8 cellular contexts compared by ENCODE assay signal in genomic region chr14:77023001-77023996, GRCh38. TPM values are rescaled to one million over a fixed set of nuclear protein-coding genes. Genes with fewer than 3 reads are reported as not detected.
A peak's percentile ranks its signal among the peaks of the same experiment; 100 is the strongest.
DNase-seq lines count a peak whose midpoint lies in the region; ATAC-seq and TF ChIP-seq lines count a peak whose summit lies in the region.

No MANE protein-coding gene starts in this region.

- peak overlapping the region; percentile 98 for H3K27ac ChIP-seq in epithelial cell of prostate

- peak overlapping the region; percentile 81 to 89 for H3K27ac Mint-ChIP-seq in natural killer cell

- no peaks in the 10 kb centered on the region for H3K27me3 Mint-ChIP-seq in natural killer cell (ENCODE audit: low read depth in 2 of 2)

- peak; percentile 43 for DNase-seq in stimulated activated naive CD4-positive, alpha-beta T cell treated with Interleukin-2 at 50 U/mL for 16 hours (lab: John Stamatoyannopoulos, UW)
- DNase-seq in stimulated activated naive CD4-positive, alpha-beta T cell (lab: John Stamatoyannopoulos, UW), result no peak
- no peak for DNase-seq in epithelial cell of prostate (ENCODE audit: low read depth, low spot score)
- DNase-seq in natural killer cell, result no peak
- DNase-seq in iPS-NIHi11 (ENCODE audit: low spot score), result no peak

- intact Hi-C loops in natural killer cell (cut with micrococcal nuclease), result no loop called here

- peaks cover 33% of the 10 kb centered on the region in 2 donors for H3K4me1 Mint-ChIP-seq in natural killer cell

- H3K4me3 Mint-ChIP-seq in natural killer cell, result peak overlapping the region; percentile 87

- TF ChIP-seq CTCF in natural killer cell (IDR thresholded peaks at IDR 0.05), result no peak

- H3K9me3 Mint-ChIP-seq in natural killer cell, result no peaks in the 10 kb centered on the region

- ATAC-seq in SK-N-SH treated with all-trans-retinoic acid at 6 μM for 48 hours (peak; percentile 33), natural killer cell (peak in 1 of 3 donors; percentile 4), HG03342 (IDR thresholded peaks at IDR 0.05; ENCODE audit: unreplicated experiment) (no peak), HG03354 (IDR thresholded peaks at IDR 0.05; ENCODE audit: poor library complexity, severe bottlenecking, unreplicated experiment) (no peak)

- no peaks in the 10 kb centered on the region for H3K36me3 Mint-ChIP-seq in natural killer cell

TF ChIP-seq in SK-N-SH treated with all-trans-retinoic acid at 6 μM for 48 hours, 23 proteins besides CTCF, POLR2A, EP300 and RAD21:
- TF ChIP-seq ZNF565 (CRISPR knock-in tag; conservative IDR thresholded peaks at IDR 0.05; ENCODE audit: low read depth), result no peak
- TF ChIP-seq, protein P1, sequence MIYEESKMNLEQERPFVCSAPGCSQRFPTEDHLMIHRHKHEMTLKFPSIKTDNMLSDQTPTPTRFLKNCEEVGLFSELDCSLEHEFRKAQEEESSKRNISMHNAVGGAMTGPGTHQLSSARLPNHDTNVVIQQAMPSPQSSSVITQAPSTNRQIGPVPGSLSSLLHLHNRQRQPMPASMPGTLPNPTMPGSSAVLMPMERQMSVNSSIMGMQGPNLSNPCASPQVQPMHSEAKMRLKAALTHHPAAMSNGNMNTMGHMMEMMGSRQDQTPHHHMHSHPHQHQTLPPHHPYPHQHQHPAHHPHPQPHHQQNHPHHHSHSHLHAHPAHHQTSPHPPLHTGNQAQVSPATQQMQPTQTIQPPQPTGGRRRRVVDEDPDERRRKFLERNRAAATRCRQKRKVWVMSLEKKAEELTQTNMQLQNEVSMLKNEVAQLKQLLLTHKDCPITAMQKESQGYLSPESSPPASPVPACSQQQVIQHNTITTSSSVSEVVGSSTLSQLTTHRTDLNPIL (CRISPR knock-in tag; IDR thresholded peaks at IDR 0.05; ENCODE audit: low read depth), result 0 out of 2 replicates have a peak, but pooled peaks have one; percentile 7
- TF ChIP-seq ZC3H10 (CRISPR knock-in tag; IDR thresholded peaks at IDR 0.05), result no peak

RNA-seq across cellular contexts. Expression of gene IRF2BPL, which starts 5.2 kb away (rescaled TPM):
- total RNA-seq in natural killer cell, result 10 to 100 TPM; 39.3 to 46.5 (median 46.3) TPM
